ENCODE assay signal across 1 cellular context in genomic region chr16:8848939-8849391, GRCh38.
TF ChIP-seq lines count a peak whose summit lies in the region.

No MANE protein-coding gene starts in this region.

TF ChIP-seq in K562, 482 proteins besides CTCF, POLR2A, EP300 and RAD21:
- TF ChIP-seq ZBTB33 (CRISPR knock-in tag; IDR thresholded peaks at IDR 0.05) (no peak), ZNF280A (IDR thresholded peaks at IDR 0.05; ENCODE audit: low read depth, partially characterized antibody) (no peak), TOE1 (IDR thresholded peaks at IDR 0.05; ENCODE audit: borderline replicate concordance) (no peak), TOE1 (CRISPR knock-in tag; IDR thresholded peaks at IDR 0.05; ENCODE audit: borderline replicate concordance, low read depth) (no peak), ZNF184 (CRISPR knock-in tag; IDR thresholded peaks at IDR 0.05) (no peak), ZNF133 (CRISPR knock-in tag; IDR thresholded peaks at IDR 0.05) (no peak), ZNF511 (CRISPR knock-in tag; IDR thresholded peaks at IDR 0.05) (no peak), ZFP36 (IDR thresholded peaks at IDR 0.05; ENCODE audit: low read depth, low read length, partially characterized antibody) (no peak), HSF4 (CRISPR knock-in tag; IDR thresholded peaks at IDR 0.05; ENCODE audit: borderline replicate concordance) (no peak), PTRF (tag; IDR thresholded peaks at IDR 0.05) (no peak), POLR2AphosphoS2 (IDR thresholded peaks at IDR 0.05; ENCODE audit: low read length) (no peak), KDM1A (IDR thresholded peaks at IDR 0.05) (no peak), ZNF41 (CRISPR knock-in tag; conservative IDR thresholded peaks at IDR 0.05) (no peak), CBFA2T2 (conservative IDR thresholded peaks at IDR 0.05) (no peak), FOXJ3 (CRISPR knock-in tag; IDR thresholded peaks at IDR 0.05) (no peak), ZNF592 (IDR thresholded peaks at IDR 0.05) (no peak), OTX1 (CRISPR knock-in tag; IDR thresholded peaks at IDR 0.05) (no peak), HES1 (IDR thresholded peaks at IDR 0.05; ENCODE audit: low read depth) (no peak), MGA (IDR thresholded peaks at IDR 0.05) (no peak)
